In the genomic region with DNA sequence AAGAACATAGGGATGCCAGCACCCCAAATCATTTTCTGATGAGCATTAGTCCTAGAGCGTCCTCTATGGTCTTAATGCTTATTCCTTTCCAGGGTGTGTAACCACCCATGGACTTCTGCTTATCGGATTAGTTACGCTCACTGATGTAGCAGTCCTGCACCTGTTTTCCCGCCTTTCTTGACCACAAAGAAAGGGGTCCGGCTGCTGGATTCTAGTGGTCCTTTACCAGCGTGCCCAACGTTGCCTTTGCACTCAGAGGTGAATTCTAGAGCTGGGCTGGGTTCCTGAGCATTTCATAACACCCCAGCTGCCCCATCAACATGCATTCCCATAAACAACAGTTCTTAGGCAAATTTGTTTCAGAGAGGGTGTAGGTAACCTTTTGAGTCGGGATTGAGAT, we compare ENCODE assay signal across 4 cellular contexts. TPM values are rescaled to one million over a fixed set of nuclear protein-coding genes. Genes with fewer than 3 reads are reported as not detected.
"Had no signal": no experiment of that assay in that cellular context is flagged by ENCODE, and none has a peak within 500 bp of the region (broad histone marks: within the 10 kb centered on the region; RNA-seq: fewer than 3 reads in every experiment).

No MANE protein-coding gene starts in this region.

RNA-seq across cellular contexts. Expression of a gene that starts 56.3 kb away (rescaled TPM):
- total RNA-seq: HepG2, HT-29, IMR-90 had no signal
- polyA plus RNA-seq: HepG2, IgD-negative memory B cell, IMR-90 had no signal
